9 cellular contexts compared by ENCODE assay signal in genomic region chr11:65611028-65611757, GRCh38. TPM values are rescaled to one million over a fixed set of nuclear protein-coding genes. Genes with fewer than 3 reads are reported as not detected.
DNase-seq lines count a peak whose midpoint lies in the region; ATAC-seq, FAIRE-seq and TF ChIP-seq lines count a peak whose summit lies in the region.
"Had no signal": no experiment of that assay in that cellular context is flagged by ENCODE, and none has a peak within 500 bp of the region (broad histone marks: within the 10 kb centered on the region; RNA-seq: fewer than 3 reads in every experiment).

No MANE protein-coding gene starts in this region.

- H3K27ac Mint-ChIP-seq in activated CD4-positive, alpha-beta T cell treated with anti-CD3 and anti-CD28 coated beads, Interleukin-2, amount 10 ng/mL, durations not matched to agents 24 days and 14 days: peak overlapping the region; percentile 78

- peaks cover 22 to 65% of the 10 kb centered on the region in 2 experiments for H3K4me1 ChIP-seq in K562 (replicated peaks in 1 of 2; ENCODE audit: control insufficient read depth in 2 of 2, insufficient read depth in 2 of 2, low read length in 2 of 2)
- peaks cover 65% of the 10 kb centered on the region for H3K4me1 ChIP-seq in lower lobe of right lung
- peaks cover 0 to 74% (median 57%) of the 10 kb centered on the region in 4 donors for H3K4me1 ChIP-seq in tibial nerve

- H3K9me3 ChIP-seq in K562 (replicated peaks; ENCODE audit: control insufficient read depth, insufficient read depth, low read depth, low read length) (no peaks in the 10 kb centered on the region), lower lobe of right lung (no peaks in the 10 kb centered on the region), tibial nerve (no peaks in the 10 kb centered on the region)

- no peak overlapping the region; the same call in 2 of the 3 replicates for H3K27ac ChIP-seq in K562 (ENCODE audit: extremely low read depth, low read depth, low read length)
- H3K27ac ChIP-seq in lower lobe of right lung: peak overlapping the region; percentile 95
- peak overlapping the region; percentile 79 to 98 (median 96) for H3K27ac ChIP-seq in tibial nerve

- DNase-seq in activated CD4-positive, alpha-beta T cell treated with anti-CD3 and anti-CD28 coated beads, Interleukin-2, amount 10 ng/mL, durations not matched to agents 24 days and 14 days: no peak
- DNase-seq in activated CD4-positive, alpha-beta T cell treated with anti-CD3 and anti-CD28 coated beads for 1 hour: no peak
- DNase-seq in K562 (ENCODE audit: extremely low read depth in 1 of 4, low spot score in 3 of 4): no peak
- peak; percentile 80 for DNase-seq in lower lobe of right lung
- DNase-seq in tibial nerve (ENCODE audit: low spot score in 2 of 2): no peak
- DNase-seq in RPMI8226: no peak
- DNase-seq in urothelium cell line (ENCODE audit: low spot score): no peak

- H3K36me3 ChIP-seq in K562 (ENCODE audit: control insufficient read depth, insufficient read depth, low read length): peaks cover 45% of the 10 kb centered on the region; the same call in 2 of the 3 replicates
- H3K36me3 ChIP-seq in lower lobe of right lung: peaks cover 54% of the 10 kb centered on the region
- peaks cover 0 to 43% (median 0%) of the 10 kb centered on the region in 3 donors for H3K36me3 ChIP-seq in tibial nerve

- no peak for TF ChIP-seq RAD21 in K562 (CRISPR knock-in tag; conservative IDR thresholded peaks at IDR 0.05 in 1 of 2, IDR thresholded peaks at IDR 0.05 in 1 of 2)

- CTCF ChIA-PET in K562 (lab: Yijun Ruan, JAX; ENCODE audit: low intra/inter-chr PET ratio): no interaction called here

- peaks cover 50% of the 10 kb centered on the region for H3K36me3 Mint-ChIP-seq in activated CD4-positive, alpha-beta T cell treated with anti-CD3 and anti-CD28 coated beads, Interleukin-2, amount 10 ng/mL, durations not matched to agents 24 days and 14 days (ENCODE audit: low read depth)

- H3K79me2 ChIP-seq in K562 (ENCODE audit: control insufficient read depth, insufficient read depth, low read length): peaks cover 46% of the 10 kb centered on the region

- H3K4me2 ChIP-seq in K562 (ENCODE audit: insufficient read depth, low read length): peak overlapping the region; percentile 90

- in situ Hi-C loops in K562 (cut with MboI): no loop called here

- H3K27me3 ChIP-seq in K562 (ENCODE audit: control insufficient read depth in 2 of 2, insufficient read depth in 2 of 2, low read length in 2 of 2): no peaks in the 10 kb centered on the region
- no peaks in the 10 kb centered on the region for H3K27me3 ChIP-seq in lower lobe of right lung (ENCODE audit: low read depth)
- no peaks in the 10 kb centered on the region for H3K27me3 ChIP-seq in tibial nerve

- H3K4me3 ChIP-seq in K562 (peak overlapping the region; percentile 87; the same call in 1 of the 2 replicates), lower lobe of right lung (peak overlapping the region; percentile 95), tibial nerve (peak overlapping the region; percentile 64 to 97 (median 90))

- H3K9me1 ChIP-seq in K562 (ENCODE audit: control insufficient read depth, insufficient read depth, low read length): peaks cover 3% of the 10 kb centered on the region

- H3K27me3 Mint-ChIP-seq in activated CD4-positive, alpha-beta T cell treated with anti-CD3 and anti-CD28 coated beads, Interleukin-2, amount 10 ng/mL, durations not matched to agents 24 days and 14 days: peaks cover 3% of the 10 kb centered on the region

- no peaks in the 10 kb centered on the region for H4K20me1 ChIP-seq in K562 (replicated peaks; ENCODE audit: control insufficient read depth, insufficient read depth, low read length)

- no peak overlapping the region for H2AFZ ChIP-seq in K562 (ENCODE audit: low read depth, low read length)

- intact Hi-C loops in activated CD4-positive, alpha-beta T cell treated with anti-CD3 and anti-CD28 coated beads, Interleukin-2, amount 10 ng/mL, durations not matched to agents 24 days and 14 days (cut with micrococcal nuclease): no loop called here
- intact Hi-C loops in K562 (cut with micrococcal nuclease): no loop called here
- intact Hi-C loops in lower lobe of right lung (cut with DNase I): no loop called here

- peak overlapping the region; percentile 1 to 86; a peak in 3 of 4 replicates for H3K9ac ChIP-seq in K562 (ENCODE audit: insufficient read depth in 1 of 2, low read depth in 2 of 2, low read length in 2 of 2)

- peak overlapping the region; percentile 97 for H3K4me3 Mint-ChIP-seq in activated CD4-positive, alpha-beta T cell treated with anti-CD3 and anti-CD28 coated beads, Interleukin-2, amount 10 ng/mL, durations not matched to agents 24 days and 14 days

- no TSS peak for BruUV-seq in K562 (replicated peaks; lab: Mats Ljungman, UMichigan)

- peaks cover 41% of the 10 kb centered on the region for H3K4me1 Mint-ChIP-seq in activated CD4-positive, alpha-beta T cell treated with anti-CD3 and anti-CD28 coated beads, Interleukin-2, amount 10 ng/mL, durations not matched to agents 24 days and 14 days

- TF ChIP-seq EP300 in K562 (IDR thresholded peaks at IDR 0.05; ENCODE audit: low read length) (no peak), tibial nerve (IDR thresholded peaks at IDR 0.05) (peak in 1 of 2 donors; percentile 56)

- TF ChIP-seq POLR2A in K562 (conservative IDR thresholded peaks at IDR 0.05) (no peak), tibial nerve (IDR thresholded peaks at IDR 0.05) (peak in 1 of 2 donors; percentile 17)

- POLR2A ChIA-PET in K562 (lab: Yijun Ruan, JAX): interaction anchor here (0.6 to 1.4 kb wide), 6 partner anchors 9 to 163 kb away, joined by 3 to 5 read pairs (median 4); no protein-coding TSS in a partner anchor

- no peaks in the 10 kb centered on the region for H3K9me3 Mint-ChIP-seq in activated CD4-positive, alpha-beta T cell treated with anti-CD3 and anti-CD28 coated beads, Interleukin-2, amount 10 ng/mL, durations not matched to agents 24 days and 14 days

- no peak for FAIRE-seq in K562 (lab: Jason Lieb, UNC)
- FAIRE-seq in urothelium cell line (lab: Jason Lieb, UNC): no peak
- FAIRE-seq: endometrium had no signal

- no peak for TF ChIP-seq CTCF in K562 (IDR thresholded peaks at IDR 0.05 in 2 of 3, conservative IDR thresholded peaks at IDR 0.05 in 1 of 3; ENCODE audit: insufficient read depth in 2 of 3, low read depth in 1 of 3, low read length in 3 of 3)
- no peak for TF ChIP-seq CTCF in lower lobe of right lung (IDR thresholded peaks at IDR 0.05)
- TF ChIP-seq CTCF in tibial nerve (IDR thresholded peaks at IDR 0.05): no peak

- WGBS in K562 (ENCODE audit: insufficient coverage, low coverage, missing lambda C conversion rate): 42% methylated on average over 9 of the region's 10 CpGs
- WGBS in tibial nerve, 2 donors: 15 to 19% methylated on average over 10 of the region's 10 CpGs

- ATAC-seq in K562: no peak
- no peak for ATAC-seq in lower lobe of right lung
- ATAC-seq in HG03135 (IDR thresholded peaks at IDR 0.05; ENCODE audit: unreplicated experiment): no peak

RNA-seq across cellular contexts. Expression of gene MAP3K11, which starts 2.8 kb away (rescaled TPM):
- 89.1 and 90.7 TPM in 2 replicates for total RNA-seq in activated CD4-positive, alpha-beta T cell treated with anti-CD3 and anti-CD28 coated beads, Interleukin-2, amount 10 ng/mL, durations not matched to agents 24 days and 14 days
- total RNA-seq in K562 (2011; cell fraction: chromatin; rRNA removed; ENCODE audit: low replicate concordance): 60.6 and 168 TPM in 2 replicates
- total RNA-seq in K562 (2011; cell fraction: nucleolus; rRNA removed): 72.6 and 83.4 TPM in 2 replicates
- 51.5 and 63.5 TPM in 2 replicates for total RNA-seq in K562 (2011; cell fraction: nucleoplasm; rRNA removed)
- total RNA-seq in K562 (2014; rRNA removed) (28.7 and 39.9 TPM in 2 replicates), K562 (2014; rRNA removed; fragmentation: Illumina TruSeq; extraction: Trizol) (5.4 and 9.0 TPM in 2 replicates), K562 (2015; rRNA removed; fragmentation: Illumina TruSeq; extraction: Trizol) (18.2 and 20.5 TPM in 2 replicates), K562 (2021) (42.7 and 47.7 TPM in 2 replicates), lower lobe of right lung (113 TPM), tibial nerve (100 to 1,000 TPM in 1 of 4 donors, 10 to 100 TPM in 3; 64.2 to 112 (median 83.9) TPM)
- polyA plus RNA-seq in K562 (2011; rRNA removed) (13.1 and 18.0 TPM in 2 replicates), K562 (2014; fragmentation: Illumina TruSeq; extraction: Trizol) (12.2 and 23.0 TPM in 2 replicates), K562 (2014; fragmentation: Nextera tagmentation; extraction: Ambion mirVana) (1 to 10 TPM in 1 of 2 experiments, under 1 TPM in 1; 0.77 to 1.6 TPM), K562 (2014; rRNA removed) (25.0 and 31.6 TPM in 2 replicates)
- polyA plus RNA-seq in K562 (2011; cell fraction: cytosol; rRNA removed): 19.3 and 52.1 TPM in 2 replicates
- 31.1 and 52.1 TPM in 2 replicates for polyA plus RNA-seq in K562 (2011; cell fraction: nucleus; rRNA removed)
- polyA plus RNA-seq in K562 (2012): 35.9 and 37.4 TPM in 2 replicates
- polyA minus RNA-seq in K562 (2011; rRNA and poly(A)+ RNA removed): 14.7 TPM in 2 replicates
- polyA minus RNA-seq in K562 (2011; cell fraction: cytosol; rRNA and poly(A)+ RNA removed): 23.4 and 26.2 TPM in 2 replicates
- 24.2 and 31.1 TPM in 2 replicates for polyA minus RNA-seq in K562 (2011; cell fraction: nucleus; rRNA and poly(A)+ RNA removed)

RNA-seq across cellular contexts. Expression of gene PCNX3, which starts 4.4 kb away (rescaled TPM):
- 52.0 and 55.1 TPM in 2 replicates for total RNA-seq in activated CD4-positive, alpha-beta T cell treated with anti-CD3 and anti-CD28 coated beads, Interleukin-2, amount 10 ng/mL, durations not matched to agents 24 days and 14 days
- 75.0 and 267 TPM in 2 replicates for total RNA-seq in K562 (2011; cell fraction: chromatin; rRNA removed; ENCODE audit: low replicate concordance)
- total RNA-seq in K562 (2011; cell fraction: nucleolus; rRNA removed): 170 and 187 TPM in 2 replicates
- total RNA-seq in K562 (2011; cell fraction: nucleoplasm; rRNA removed): 110 and 119 TPM in 2 replicates
- 21.3 and 24.3 TPM in 2 replicates for total RNA-seq in K562 (2014; rRNA removed)
- 2.5 and 4.3 TPM in 2 replicates for total RNA-seq in K562 (2014; rRNA removed; fragmentation: Illumina TruSeq; extraction: Trizol)
- 13.9 and 14.1 TPM in 2 replicates for total RNA-seq in K562 (2015; rRNA removed; fragmentation: Illumina TruSeq; extraction: Trizol)
- 40.0 and 47.8 TPM in 2 replicates for total RNA-seq in K562 (2021)
- polyA plus RNA-seq in K562 (2011; rRNA removed): 9.2 and 19.0 TPM in 2 replicates
- polyA plus RNA-seq in K562 (2011; cell fraction: cytosol; rRNA removed): 17.7 and 33.4 TPM in 2 replicates
- 87.8 and 157 TPM in 2 replicates for polyA plus RNA-seq in K562 (2011; cell fraction: nucleus; rRNA removed)
- polyA plus RNA-seq in K562 (2012): 25.3 and 40.1 TPM in 2 replicates
- 12.8 and 28.6 TPM in 2 replicates for polyA plus RNA-seq in K562 (2014; fragmentation: Illumina TruSeq; extraction: Trizol)
- polyA plus RNA-seq in K562 (2014; fragmentation: Nextera tagmentation; extraction: Ambion mirVana): under 1 TPM; 0.11 to 0.29 TPM
- 30.1 and 32.8 TPM in 2 replicates for polyA plus RNA-seq in K562 (2014; rRNA removed)
- polyA minus RNA-seq in K562 (2011; rRNA and poly(A)+ RNA removed): 8.4 and 10.6 TPM in 2 replicates
- polyA minus RNA-seq in K562 (2011; cell fraction: cytosol; rRNA and poly(A)+ RNA removed): 25.9 and 35.1 TPM in 2 replicates
- polyA minus RNA-seq in K562 (2011; cell fraction: nucleus; rRNA and poly(A)+ RNA removed): 43.0 and 43.9 TPM in 2 replicates
- total RNA-seq in lower lobe of right lung: 32.4 TPM
- total RNA-seq in tibial nerve: 10 to 100 TPM; 21.0 to 53.4 (median 29.8) TPM

RNA-seq across cellular contexts. Expression of gene KCNK7, which starts 15.6 kb away (rescaled TPM):
- total RNA-seq in activated CD4-positive, alpha-beta T cell treated with anti-CD3 and anti-CD28 coated beads, Interleukin-2, amount 10 ng/mL, durations not matched to agents 24 days and 14 days: 0.69 and 1.3 TPM in 2 replicates
- total RNA-seq in K562 (2011; cell fraction: chromatin; rRNA removed; ENCODE audit: low replicate concordance): 0.33 and 1.00 TPM in 2 replicates
- 0.26 TPM in 1 of 2 replicates, not detected in the other for total RNA-seq in K562 (2011; cell fraction: nucleolus; rRNA removed)
- total RNA-seq in K562 (2011; cell fraction: nucleoplasm; rRNA removed): 0.29 TPM in 1 of 2 replicates, not detected in the other
- not detected in 2 replicates for total RNA-seq in K562 (2014; rRNA removed)
- not detected in 2 replicates for total RNA-seq in K562 (2014; rRNA removed; fragmentation: Illumina TruSeq; extraction: Trizol)
- total RNA-seq in K562 (2015; rRNA removed; fragmentation: Illumina TruSeq; extraction: Trizol): not detected in 2 replicates
- 0.40 TPM in 1 of 2 replicates, not detected in the other for total RNA-seq in K562 (2021)
- polyA plus RNA-seq in K562 (2011; rRNA removed): not detected in 2 replicates
- 0.28 TPM in 1 of 2 replicates, not detected in the other for polyA plus RNA-seq in K562 (2011; cell fraction: cytosol; rRNA removed)
- polyA plus RNA-seq in K562 (2011; cell fraction: nucleus; rRNA removed): not detected in 2 replicates
- 0.39 and 0.58 TPM in 2 replicates for polyA plus RNA-seq in K562 (2012)
- polyA plus RNA-seq in K562 (2014; fragmentation: Illumina TruSeq; extraction: Trizol): not detected in 2 replicates
- polyA plus RNA-seq in K562 (2014; fragmentation: Nextera tagmentation; extraction: Ambion mirVana): not detected
- 0.07 TPM in 1 of 2 replicates, not detected in the other for polyA plus RNA-seq in K562 (2014; rRNA removed)
- polyA minus RNA-seq in K562 (2011; rRNA and poly(A)+ RNA removed): not detected in 2 replicates
- not detected in 2 replicates for polyA minus RNA-seq in K562 (2011; cell fraction: cytosol; rRNA and poly(A)+ RNA removed)
- 0.27 TPM in 1 of 2 replicates, not detected in the other for polyA minus RNA-seq in K562 (2011; cell fraction: nucleus; rRNA and poly(A)+ RNA removed)
- 1.7 TPM for total RNA-seq in lower lobe of right lung
- 1 to 10 TPM in 2 of 4 donors, under 1 TPM in 1, not detected in 1; 0.63 to 3.3 (median 1.2) TPM for total RNA-seq in tibial nerve

RNA-seq across cellular contexts. Expression of gene SIPA1, which starts 26.7 kb away (rescaled TPM):
- 118 and 125 TPM in 2 replicates for total RNA-seq in activated CD4-positive, alpha-beta T cell treated with anti-CD3 and anti-CD28 coated beads, Interleukin-2, amount 10 ng/mL, durations not matched to agents 24 days and 14 days
- total RNA-seq in K562 (2011; cell fraction: chromatin; rRNA removed; ENCODE audit: low replicate concordance): 26.8 and 126 TPM in 2 replicates
- 79.4 and 96.4 TPM in 2 replicates for total RNA-seq in K562 (2011; cell fraction: nucleolus; rRNA removed)
- 35.7 and 43.0 TPM in 2 replicates for total RNA-seq in K562 (2011; cell fraction: nucleoplasm; rRNA removed)
- total RNA-seq in K562 (2014; rRNA removed) (45.7 and 56.0 TPM in 2 replicates), K562 (2014; rRNA removed; fragmentation: Illumina TruSeq; extraction: Trizol) (12.4 and 14.2 TPM in 2 replicates), K562 (2015; rRNA removed; fragmentation: Illumina TruSeq; extraction: Trizol) (28.3 and 29.2 TPM in 2 replicates), K562 (2021) (83.1 and 85.8 TPM in 2 replicates), lower lobe of right lung (102 TPM), tibial nerve (100 to 1,000 TPM in 1 of 4 donors, 10 to 100 TPM in 3; 50.2 to 103 (median 65.0) TPM)
- polyA plus RNA-seq in K562 (2011; rRNA removed) (16.8 and 31.3 TPM in 2 replicates), K562 (2014; fragmentation: Illumina TruSeq; extraction: Trizol) (15.5 and 30.0 TPM in 2 replicates), K562 (2014; fragmentation: Nextera tagmentation; extraction: Ambion mirVana) (1 to 10 TPM in 1 of 2 experiments, under 1 TPM in 1; 0.25 to 1.4 TPM), K562 (2014; rRNA removed) (34.7 and 37.2 TPM in 2 replicates)
- 19.5 and 74.2 TPM in 2 replicates for polyA plus RNA-seq in K562 (2011; cell fraction: cytosol; rRNA removed)
- polyA plus RNA-seq in K562 (2011; cell fraction: nucleus; rRNA removed): 72.0 and 175 TPM in 2 replicates
- polyA plus RNA-seq in K562 (2012): 54.8 and 65.0 TPM in 2 replicates
- 15.4 and 26.3 TPM in 2 replicates for polyA minus RNA-seq in K562 (2011; rRNA and poly(A)+ RNA removed)
- 43.1 and 44.1 TPM in 2 replicates for polyA minus RNA-seq in K562 (2011; cell fraction: cytosol; rRNA and poly(A)+ RNA removed)
- 26.3 and 33.0 TPM in 2 replicates for polyA minus RNA-seq in K562 (2011; cell fraction: nucleus; rRNA and poly(A)+ RNA removed)

RNA-seq across cellular contexts. Expression of gene EHBP1L1, which starts 35.3 kb away (rescaled TPM):
- total RNA-seq in activated CD4-positive, alpha-beta T cell treated with anti-CD3 and anti-CD28 coated beads, Interleukin-2, amount 10 ng/mL, durations not matched to agents 24 days and 14 days: 167 and 173 TPM in 2 replicates
- 131 and 234 TPM in 2 replicates for total RNA-seq in K562 (2011; cell fraction: chromatin; rRNA removed; ENCODE audit: low replicate concordance)
- 106 and 109 TPM in 2 replicates for total RNA-seq in K562 (2011; cell fraction: nucleolus; rRNA removed)
- 106 and 124 TPM in 2 replicates for total RNA-seq in K562 (2011; cell fraction: nucleoplasm; rRNA removed)
- total RNA-seq in K562 (2014; rRNA removed): 80.6 and 98.7 TPM in 2 replicates
- 24.2 and 28.8 TPM in 2 replicates for total RNA-seq in K562 (2014; rRNA removed; fragmentation: Illumina TruSeq; extraction: Trizol)
- total RNA-seq in K562 (2015; rRNA removed; fragmentation: Illumina TruSeq; extraction: Trizol): 26.3 and 29.2 TPM in 2 replicates
- 60.9 and 87.1 TPM in 2 replicates for total RNA-seq in K562 (2021)
- polyA plus RNA-seq in K562 (2011; rRNA removed): 19.2 and 29.8 TPM in 2 replicates
- 22.0 and 75.3 TPM in 2 replicates for polyA plus RNA-seq in K562 (2011; cell fraction: cytosol; rRNA removed)
- polyA plus RNA-seq in K562 (2011; cell fraction: nucleus; rRNA removed): 63.0 and 156 TPM in 2 replicates
- 47.0 and 62.8 TPM in 2 replicates for polyA plus RNA-seq in K562 (2012)
- 36.9 and 50.9 TPM in 2 replicates for polyA plus RNA-seq in K562 (2014; fragmentation: Illumina TruSeq; extraction: Trizol)
- under 1 TPM; 0.03 to 0.38 TPM for polyA plus RNA-seq in K562 (2014; fragmentation: Nextera tagmentation; extraction: Ambion mirVana)
- 56.4 and 61.3 TPM in 2 replicates for polyA plus RNA-seq in K562 (2014; rRNA removed)
- 15.6 and 21.1 TPM in 2 replicates for polyA minus RNA-seq in K562 (2011; rRNA and poly(A)+ RNA removed)
- polyA minus RNA-seq in K562 (2011; cell fraction: cytosol; rRNA and poly(A)+ RNA removed): 50.6 and 59.1 TPM in 2 replicates
- polyA minus RNA-seq in K562 (2011; cell fraction: nucleus; rRNA and poly(A)+ RNA removed): 17.2 and 21.5 TPM in 2 replicates
- total RNA-seq in lower lobe of right lung: 110 TPM
- 100 to 1,000 TPM in 3 of 4 donors, 10 to 100 TPM in 1; 87.3 to 186 (median 110) TPM for total RNA-seq in tibial nerve
